ENCODE assay signal across 1 cellular context in the genomic region with DNA sequence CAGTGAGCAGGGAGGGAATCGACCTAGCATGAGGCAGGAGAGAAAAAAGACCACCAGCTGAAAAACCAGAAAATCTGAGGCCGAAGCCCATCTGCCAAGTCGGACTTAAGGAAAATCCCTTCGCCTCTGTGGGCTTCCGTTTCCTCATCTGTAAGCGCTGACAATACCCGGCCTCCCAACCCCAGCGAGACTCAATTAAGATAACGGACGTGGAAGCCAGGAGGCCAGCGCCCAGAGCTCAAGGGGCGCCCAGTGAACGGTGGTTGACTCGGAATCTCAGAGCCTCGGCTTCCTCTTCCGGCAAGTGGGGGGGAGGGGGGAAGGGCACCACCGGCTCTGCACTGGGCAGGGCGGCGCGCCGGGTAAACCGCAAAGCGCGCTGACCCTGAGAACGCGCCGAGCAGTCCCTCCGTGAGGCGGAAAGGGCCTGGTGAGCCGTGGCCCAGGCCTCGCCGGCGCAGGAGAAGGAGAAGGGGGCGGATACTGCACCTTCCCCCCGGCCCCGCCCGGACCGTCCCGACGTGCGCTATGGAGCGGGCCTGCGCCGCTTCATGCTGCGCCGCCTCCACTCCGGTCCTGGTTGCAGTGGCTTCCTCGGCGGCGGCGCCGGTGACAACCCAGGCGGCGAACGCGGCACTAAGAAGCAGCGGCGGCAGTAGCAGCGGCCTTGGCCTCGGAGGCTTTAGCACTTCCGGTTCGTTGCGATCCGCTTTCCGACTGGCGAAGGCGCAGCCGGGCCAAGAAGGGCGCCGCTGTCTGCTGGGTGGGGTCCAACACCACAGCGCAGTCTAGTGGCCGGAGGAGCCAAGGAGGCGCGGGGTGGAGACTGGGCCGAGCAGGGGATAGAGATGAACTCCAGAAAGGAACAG.
A peak's percentile ranks its signal among the peaks of the same experiment; 100 is the strongest.
TF ChIP-seq lines count a peak whose summit lies in the region.

Gene DPP8, minus strand, starts transcription at position 693 of the 869 bp plus-strand sequence. CDS start 5,136 bp downstream, outside the sequence.

TF ChIP-seq in HepG2, 621 proteins besides CTCF, POLR2A, EP300 and RAD21 (continued from another document and continues in another):
- TF ChIP-seq STAT6 (CRISPR knock-in tag; IDR thresholded peaks at IDR 0.05; ENCODE audit: borderline replicate concordance) (peak; percentile 85; the same call in 1 of the 2 replicates), ARHGAP35 (CRISPR knock-in tag; IDR thresholded peaks at IDR 0.05; ENCODE audit: borderline replicate concordance) (peak; percentile 97), NFKBIZ (CRISPR knock-in tag; IDR thresholded peaks at IDR 0.05) (0 out of 2 replicates have a peak, but pooled peaks have one; percentile 40), KDM2A (CRISPR knock-in tag; IDR thresholded peaks at IDR 0.05; ENCODE audit: borderline replicate concordance, low read depth) (peak; percentile 95), TIGD3 (CRISPR knock-in tag; IDR thresholded peaks at IDR 0.05; ENCODE audit: borderline replicate concordance) (no peak), JUN (CRISPR knock-in tag; IDR thresholded peaks at IDR 0.05) (peak; percentile 56), ZNF580 (CRISPR knock-in tag; IDR thresholded peaks at IDR 0.05; ENCODE audit: borderline replicate concordance, low read depth) (peak; percentile 84; the same call in 1 of the 2 replicates), ZNF816 (CRISPR knock-in tag; IDR thresholded peaks at IDR 0.05; ENCODE audit: borderline replicate concordance) (peak; percentile 95; the same call in 1 of the 2 replicates), RORA (CRISPR knock-in tag; IDR thresholded peaks at IDR 0.05) (no peak), MTF1 (CRISPR knock-in tag; IDR thresholded peaks at IDR 0.05) (peak; percentile 34; the same call in 1 of the 2 replicates), GLI4 (CRISPR knock-in tag; IDR thresholded peaks at IDR 0.05; ENCODE audit: borderline replicate concordance) (peak; percentile 96), ZFP41 (CRISPR knock-in tag; IDR thresholded peaks at IDR 0.05; ENCODE audit: borderline replicate concordance) (no peak; the same call in 1 of the 2 replicates), ZNF460 (CRISPR knock-in tag; IDR thresholded peaks at IDR 0.05; ENCODE audit: borderline replicate concordance) (peak; percentile 53; the same call in 1 of the 2 replicates), MED1 (CRISPR knock-in tag; IDR thresholded peaks at IDR 0.05) (peak; percentile 81), ZNF639 (CRISPR knock-in tag; conservative IDR thresholded peaks at IDR 0.05) (peak; percentile 90; the same call in 1 of the 2 replicates), RFX5 (IDR thresholded peaks at IDR 0.05; ENCODE audit: low read depth, low read length) (0 out of 2 replicates have a peak, but pooled peaks have one; percentile 11), MTA1 (CRISPR knock-in tag; IDR thresholded peaks at IDR 0.05; ENCODE audit: borderline replicate concordance) (peak; percentile 95), RBFOX2 (IDR thresholded peaks at IDR 0.05; ENCODE audit: low read depth, low read length) (peak; percentile 100), ZMYM3 (CRISPR knock-in tag; IDR thresholded peaks at IDR 0.05) (peak; percentile 68; the same call in 1 of the 2 replicates), ZNF781 (CRISPR knock-in tag; IDR thresholded peaks at IDR 0.05; ENCODE audit: borderline replicate concordance, not compliant biosample characterization) (peak; percentile 91), TRIM22 (IDR thresholded peaks at IDR 0.05) (no peak), ESRRA (CRISPR knock-in tag; IDR thresholded peaks at IDR 0.05; ENCODE audit: low read depth) (peak; percentile 64), E2F5 (CRISPR knock-in tag; conservative IDR thresholded peaks at IDR 0.05) (no peak), ZNF180 (CRISPR knock-in tag; IDR thresholded peaks at IDR 0.05; ENCODE audit: borderline replicate concordance, low read depth) (no peak), SALL2 (CRISPR knock-in tag; IDR thresholded peaks at IDR 0.05) (peak; percentile 96), ZBTB42 (CRISPR knock-in tag; IDR thresholded peaks at IDR 0.05) (0 out of 2 replicates have a peak, but pooled peaks have one; percentile 67), XBP1 (CRISPR knock-in tag; IDR thresholded peaks at IDR 0.05) (no peak), NCOA2 (CRISPR knock-in tag; IDR thresholded peaks at IDR 0.05) (peak; percentile 48; the same call in 1 of the 2 replicates), MTF2 (CRISPR knock-in tag; IDR thresholded peaks at IDR 0.05; ENCODE audit: borderline replicate concordance) (0 out of 2 replicates have a peak, but pooled peaks have one; percentile 14), MYNN (CRISPR knock-in tag; IDR thresholded peaks at IDR 0.05; ENCODE audit: low read depth) (no peak), SKI (IDR thresholded peaks at IDR 0.05; ENCODE audit: partially characterized antibody) (peak; percentile 77), ZFY (CRISPR knock-in tag; IDR thresholded peaks at IDR 0.05) (peak; percentile 98), ZSCAN21 (CRISPR knock-in tag; IDR thresholded peaks at IDR 0.05; ENCODE audit: borderline replicate concordance) (peak; percentile 90), SRF (IDR thresholded peaks at IDR 0.05; ENCODE audit: low read depth, low read length) (no peak), CCDC6 (CRISPR knock-in tag; IDR thresholded peaks at IDR 0.05) (peak; percentile 92), CEBPB (IDR thresholded peaks at IDR 0.05; ENCODE audit: borderline replicate concordance, low read depth, low read length) (no peak), GFI1 (CRISPR knock-in tag; IDR thresholded peaks at IDR 0.05; ENCODE audit: borderline replicate concordance) (peak; percentile 48; the same call in 1 of the 2 replicates), ZKSCAN8 (CRISPR knock-in tag; IDR thresholded peaks at IDR 0.05; ENCODE audit: borderline replicate concordance) (0 out of 2 replicates have a peak, but pooled peaks have one; percentile 41), ZNF329 (CRISPR knock-in tag; IDR thresholded peaks at IDR 0.05; ENCODE audit: low read depth) (peak; percentile 48), ZNF746 (CRISPR knock-in tag; IDR thresholded peaks at IDR 0.05) (peak; percentile 74; the same call in 1 of the 2 replicates), ARNTL (CRISPR knock-in tag; IDR thresholded peaks at IDR 0.05) (peak; percentile 77; the same call in 1 of the 2 replicates), ZNF550 (CRISPR knock-in tag; IDR thresholded peaks at IDR 0.05; ENCODE audit: borderline replicate concordance) (peak; percentile 93; the same call in 1 of the 2 replicates), POLR2AphosphoS2 (IDR thresholded peaks at IDR 0.05; ENCODE audit: low read depth, low read length) (no peak), MIXL1 (CRISPR knock-in tag; IDR thresholded peaks at IDR 0.05) (0 out of 2 replicates have a peak, but pooled peaks have one; percentile 24), SP2 (CRISPR knock-in tag; IDR thresholded peaks at IDR 0.05) (peak; percentile 76), CENPX (CRISPR knock-in tag; IDR thresholded peaks at IDR 0.05) (no peak), HDAC6 (IDR thresholded peaks at IDR 0.05; ENCODE audit: low read depth, low read length) (no peak)
- TF ChIP-seq, protein P1, sequence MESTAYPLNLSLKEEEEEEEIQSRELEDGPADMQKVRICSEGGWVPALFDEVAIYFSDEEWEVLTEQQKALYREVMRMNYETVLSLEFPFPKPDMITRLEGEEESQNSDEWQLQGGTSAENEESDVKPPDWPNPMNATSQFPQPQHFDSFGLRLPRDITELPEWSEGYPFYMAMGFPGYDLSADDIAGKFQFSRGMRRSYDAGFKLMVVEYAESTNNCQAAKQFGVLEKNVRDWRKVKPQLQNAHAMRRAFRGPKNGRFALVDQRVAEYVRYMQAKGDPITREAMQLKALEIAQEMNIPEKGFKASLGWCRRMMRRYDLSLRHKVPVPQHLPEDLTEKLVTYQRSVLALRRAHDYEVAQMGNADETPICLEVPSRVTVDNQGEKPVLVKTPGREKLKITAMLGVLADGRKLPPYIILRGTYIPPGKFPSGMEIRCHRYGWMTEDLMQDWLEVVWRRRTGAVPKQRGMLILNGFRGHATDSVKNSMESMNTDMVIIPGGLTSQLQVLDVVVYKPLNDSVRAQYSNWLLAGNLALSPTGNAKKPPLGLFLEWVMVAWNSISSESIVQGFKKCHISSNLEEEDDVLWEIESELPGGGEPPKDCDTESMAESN (CRISPR knock-in tag; conservative IDR thresholded peaks at IDR 0.05) = peak; percentile 93
- TF ChIP-seq, protein P2, sequence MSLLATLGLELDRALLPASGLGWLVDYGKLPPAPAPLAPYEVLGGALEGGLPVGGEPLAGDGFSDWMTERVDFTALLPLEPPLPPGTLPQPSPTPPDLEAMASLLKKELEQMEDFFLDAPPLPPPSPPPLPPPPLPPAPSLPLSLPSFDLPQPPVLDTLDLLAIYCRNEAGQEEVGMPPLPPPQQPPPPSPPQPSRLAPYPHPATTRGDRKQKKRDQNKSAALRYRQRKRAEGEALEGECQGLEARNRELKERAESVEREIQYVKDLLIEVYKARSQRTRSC (CRISPR knock-in tag; IDR thresholded peaks at IDR 0.05; ENCODE audit: low read depth) = 0 out of 2 replicates have a peak, but pooled peaks have one; percentile 83
- TF ChIP-seq, protein P3, sequence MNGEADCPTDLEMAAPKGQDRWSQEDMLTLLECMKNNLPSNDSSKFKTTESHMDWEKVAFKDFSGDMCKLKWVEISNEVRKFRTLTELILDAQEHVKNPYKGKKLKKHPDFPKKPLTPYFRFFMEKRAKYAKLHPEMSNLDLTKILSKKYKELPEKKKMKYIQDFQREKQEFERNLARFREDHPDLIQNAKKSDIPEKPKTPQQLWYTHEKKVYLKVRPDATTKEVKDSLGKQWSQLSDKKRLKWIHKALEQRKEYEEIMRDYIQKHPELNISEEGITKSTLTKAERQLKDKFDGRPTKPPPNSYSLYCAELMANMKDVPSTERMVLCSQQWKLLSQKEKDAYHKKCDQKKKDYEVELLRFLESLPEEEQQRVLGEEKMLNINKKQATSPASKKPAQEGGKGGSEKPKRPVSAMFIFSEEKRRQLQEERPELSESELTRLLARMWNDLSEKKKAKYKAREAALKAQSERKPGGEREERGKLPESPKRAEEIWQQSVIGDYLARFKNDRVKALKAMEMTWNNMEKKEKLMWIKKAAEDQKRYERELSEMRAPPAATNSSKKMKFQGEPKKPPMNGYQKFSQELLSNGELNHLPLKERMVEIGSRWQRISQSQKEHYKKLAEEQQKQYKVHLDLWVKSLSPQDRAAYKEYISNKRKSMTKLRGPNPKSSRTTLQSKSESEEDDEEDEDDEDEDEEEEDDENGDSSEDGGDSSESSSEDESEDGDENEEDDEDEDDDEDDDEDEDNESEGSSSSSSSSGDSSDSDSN (CRISPR knock-in tag; IDR thresholded peaks at IDR 0.05) = peak; percentile 93
